30 cellular contexts compared by ENCODE assay signal in the genomic region with DNA sequence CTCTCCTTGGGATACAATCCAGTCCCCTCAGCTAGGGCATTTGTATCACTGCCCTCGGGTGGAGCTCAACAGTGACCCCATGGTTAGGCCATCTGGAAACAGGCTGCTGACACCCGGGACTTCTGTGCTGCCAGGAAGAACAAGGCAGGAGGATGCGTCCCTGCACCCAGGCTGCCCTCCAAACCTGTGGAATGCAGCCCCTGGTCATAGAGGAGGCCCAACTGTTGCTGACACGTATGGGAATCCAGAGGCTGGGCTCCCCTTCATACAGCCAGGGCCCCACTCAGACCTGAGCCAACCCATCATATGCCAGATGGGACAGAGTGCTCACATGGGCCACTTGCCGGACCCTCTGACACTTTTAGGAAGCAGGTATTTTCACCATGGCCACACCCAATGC. TPM values are rescaled to one million over a fixed set of nuclear protein-coding genes. Genes with fewer than 3 reads are reported as not detected.
"Had no signal": no experiment of that assay in that cellular context is flagged by ENCODE, and none has a peak within 500 bp of the region (broad histone marks: within the 10 kb centered on the region; RNA-seq: fewer than 3 reads in every experiment).

No MANE protein-coding gene starts in this region.

- H3K9me3 Mint-ChIP-seq: activated CD4-positive, alpha-beta memory T cell treated with anti-CD3 and anti-CD28 coated beads, Interleukin-2, amount 10 ng/mL, durations not matched to agents 7 days and 5 days; activated CD4-positive, alpha-beta T cell treated with anti-CD3 and anti-CD28 coated beads, Interleukin-2, amount 10 ng/mL, durations not matched to agents 24 days and 14 days; activated T-cell treated with anti-CD3 and anti-CD28 coated beads, Interleukin-2, amount 50 U/mL, for 24 hours; activated T-cell treated with anti-CD3 and anti-CD28 coated beads, Interleukin-2, amount 50 U/mL, for 72 hours; central memory CD8-positive, alpha-beta T cell; endodermal cell had no signal

- H3K4me1 Mint-ChIP-seq: endodermal cell had no signal

- FAIRE-seq: astrocyte, bronchial epithelial cell, colon, frontal cortex had no signal

- H3K27ac Mint-ChIP-seq: activated CD4-positive, alpha-beta memory T cell treated with anti-CD3 and anti-CD28 coated beads, Interleukin-2, amount 10 ng/mL, durations not matched to agents 7 days and 5 days; activated CD4-positive, alpha-beta T cell treated with anti-CD3 and anti-CD28 coated beads for 36 hours; activated CD4-positive, alpha-beta T cell treated with anti-CD3 and anti-CD28 coated beads, Interleukin-2, amount 10 ng/mL, durations not matched to agents 24 days and 14 days; activated naive CD8-positive, alpha-beta T cell; activated T-cell treated with anti-CD3 and anti-CD28 coated beads, Interleukin-2, amount 50 U/mL, for 72 hours; endodermal cell had no signal

- H3K27me3 ChIP-seq: brain microvascular endothelial cell, dorsolateral prefrontal cortex had no signal

- H3K27me3 Mint-ChIP-seq: activated CD4-positive, alpha-beta memory T cell treated with anti-CD3 and anti-CD28 coated beads, Interleukin-2, amount 10 ng/mL, durations not matched to agents 7 days and 5 days; activated CD4-positive, alpha-beta T cell treated with anti-CD3 and anti-CD28 coated beads for 36 hours; activated CD4-positive, alpha-beta T cell treated with anti-CD3 and anti-CD28 coated beads, Interleukin-2, amount 10 ng/mL, durations not matched to agents 24 days and 14 days; activated naive CD8-positive, alpha-beta T cell; activated T-cell treated with anti-CD3 and anti-CD28 coated beads, Interleukin-2, amount 50 U/mL, for 24 hours; central memory CD8-positive, alpha-beta T cell had no signal

- H3K4me3 ChIP-seq: dorsolateral prefrontal cortex had no signal

- H3K4me3 Mint-ChIP-seq: activated CD4-positive, alpha-beta memory T cell treated with anti-CD3 and anti-CD28 coated beads, Interleukin-2, amount 10 ng/mL, durations not matched to agents 7 days and 5 days; activated CD4-positive, alpha-beta T cell treated with anti-CD3 and anti-CD28 coated beads for 36 hours; activated CD4-positive, alpha-beta T cell treated with anti-CD3 and anti-CD28 coated beads, Interleukin-2, amount 10 ng/mL, durations not matched to agents 24 days and 14 days; activated naive CD8-positive, alpha-beta T cell; activated T-cell treated with anti-CD3 and anti-CD28 coated beads, Interleukin-2, amount 50 U/mL, for 24 hours; activated T-cell treated with anti-CD3 and anti-CD28 coated beads, Interleukin-2, amount 50 U/mL, for 72 hours; central memory CD8-positive, alpha-beta T cell; endodermal cell had no signal

- DNase-seq: activated CD4-positive, alpha-beta memory T cell treated with anti-CD3 and anti-CD28 coated beads, Interleukin-2, amount 10 ng/mL, durations not matched to agents 7 days and 5 days; activated CD4-positive, alpha-beta T cell treated with anti-CD3 and anti-CD28 coated beads for 36 hours; activated CD4-positive, alpha-beta T cell treated with anti-CD3 and anti-CD28 coated beads, Interleukin-2, amount 10 ng/mL, durations not matched to agents 24 days and 14 days; activated CD4-positive, CD25-positive, alpha-beta regulatory T cell; activated CD4-positive, CD25-positive, alpha-beta regulatory T cell treated with anti-CD3 and anti-CD28 coated beads, Interleukin-2, amount 50 U/mL, for 72 hours; activated CD8-positive, alpha-beta memory T cell treated with anti-CD3 and anti-CD28 coated beads, Interleukin-2, amount 50 U/mL, for 48 hours; activated gamma-delta T cell; activated naive CD4-positive, alpha-beta T cell treated with anti-CD3 and anti-CD28 coated beads, Interleukin-2, amount 50 U/mL, for 16 hours; activated naive CD4-positive, alpha-beta T cell treated with Interleukin-2 at 50 U/mL for 16 hours; activated T-cell treated with anti-CD3 and anti-CD28 coated beads for 4 hours; activated T-cell treated with anti-CD3 and anti-CD28 coated beads, Interleukin-2, amount 50 U/mL, for 24 hours; activated T-cell treated with anti-CD3 and anti-CD28 coated beads, Interleukin-2, amount 50 U/mL, for 72 hours; amniotic stem cell; anterior cingulate cortex; brain microvascular endothelial cell; cortex of kidney; dorsolateral prefrontal cortex; effector memory CD4-positive, alpha-beta T cell; endodermal cell; foreskin fibroblast; head of caudate nucleus; T-helper 1 cell; T-helper 2 cell had no signal

- H3K36me3 ChIP-seq: brain microvascular endothelial cell had no signal

- H3K27ac ChIP-seq: brain microvascular endothelial cell, dorsolateral prefrontal cortex had no signal

- ATAC-seq: activated CD4-positive, alpha-beta T cell treated with anti-CD3 and anti-CD28 coated beads for 36 hours; activated T-cell treated with anti-CD3 and anti-CD28 coated beads, Interleukin-2, amount 50 U/mL, for 72 hours; esophagus mucosa had no signal

RNA-seq across cellular contexts. Expression of gene SRGN, which starts 45.5 kb away (rescaled TPM):
- total RNA-seq: endodermal cell had no signal
